ENCODE assay signal across 8 cellular contexts in genomic region chr7:151080522-151081169, GRCh38. TPM values are rescaled to one million over a fixed set of nuclear protein-coding genes. Genes with fewer than 3 reads are reported as not detected.
A peak's percentile ranks its signal among the peaks of the same experiment; 100 is the strongest.
DNase-seq lines count a peak whose midpoint lies in the region; ATAC-seq and TF ChIP-seq lines count a peak whose summit lies in the region.

TSS of gene FASTK (minus strand) at chr7:151080809. CDS start at chr7:151080766, 43 bp downstream.

- H3K27me3 ChIP-seq in left ventricle myocardium inferior (ENCODE audit: low read depth): no peaks in the 10 kb centered on the region
- H3K27me3 ChIP-seq in psoas muscle (ENCODE audit: insufficient read depth in 3 of 3, low read length in 2 of 3): no peaks in the 10 kb centered on the region

- peak within 1 kb of the TSS; percentile 89 for H3K4me3 ChIP-seq in left ventricle myocardium inferior
- peak within 1 kb of the TSS; percentile 91 for H3K4me3 ChIP-seq in psoas muscle
- H3K4me3 ChIP-seq in urinary bladder (ENCODE audit: low read depth, low read length): peak within 1 kb of the TSS; percentile 81

- H3K4me1 ChIP-seq in left ventricle myocardium inferior (peaks cover 81% of the 10 kb centered on the region), psoas muscle (peaks cover 47% of the 10 kb centered on the region), urinary bladder (ENCODE audit: insufficient read depth) (no peaks in the 10 kb centered on the region)

- no peaks in the 10 kb centered on the region for H3K27me3 Mint-ChIP-seq in T-helper 17 cell

- peaks cover 7% of the 10 kb centered on the region for H3K36me3 ChIP-seq in left ventricle myocardium inferior
- H3K36me3 ChIP-seq in psoas muscle (ENCODE audit: insufficient read depth in 1 of 2, low read depth in 1 of 2): peaks cover 2 to 24% of the 10 kb centered on the region in 2 donors
- H3K36me3 ChIP-seq in urinary bladder (ENCODE audit: insufficient read depth): no peaks in the 10 kb centered on the region

- H3K36me3 Mint-ChIP-seq in T-helper 17 cell (ENCODE audit: low read depth): peaks cover 3% of the 10 kb centered on the region

- ATAC-seq in HG02870 (IDR thresholded peaks at IDR 0.05; ENCODE audit: unreplicated experiment) (peak; percentile 68), T-helper 17 cell (peak; percentile 81), psoas muscle (peak; percentile 85 to 90 (median 88))

- H3K27ac Mint-ChIP-seq in T-helper 17 cell: peak within 1 kb of the TSS; percentile 49

- DNase-seq in GM13977 (ENCODE audit: low spot score): peak; percentile 99
- peak; percentile 88 for DNase-seq in NCI-H1694 treated with DMSO at 0.1 percent for 48 hours (lab: John Stamatoyannopoulos, UW)
- DNase-seq in T-helper 17 cell: peak; percentile 82 to 86 (median 85)
- peak; percentile 88 for DNase-seq in amniotic stem cell (lab: John Stamatoyannopoulos, UW)
- DNase-seq in left ventricle myocardium inferior: peak; percentile 91
- DNase-seq in psoas muscle: peak; percentile 91 to 95

- in situ Hi-C loops in GM13977 (cut with MboI; ENCODE audit: low pct_unique_long_range_greater_than_20kb, low sequenced_read_pairs, unreplicated experiment): no loop called here

- H3K4me1 Mint-ChIP-seq in T-helper 17 cell: peaks cover 23% of the 10 kb centered on the region

- intact Hi-C loops in left ventricle myocardium inferior (cut with micrococcal nuclease) (no loop called here), psoas muscle (cut with DNase I) (no loop called here)

- H3K4me3 Mint-ChIP-seq in T-helper 17 cell: peak within 1 kb of the TSS; percentile 97

- peak within 1 kb of the TSS; percentile 96 for H3K27ac ChIP-seq in left ventricle myocardium inferior (replicated peaks)
- peak within 1 kb of the TSS; percentile 89 for H3K27ac ChIP-seq in psoas muscle
- peak within 1 kb of the TSS; percentile 97 for H3K27ac ChIP-seq in urinary bladder (ENCODE audit: low read depth)

- TF ChIP-seq CTCF in GM13977 (IDR thresholded peaks at IDR 0.05; ENCODE audit: extremely low read depth, insufficient read depth, missing control alignments) (no peak), left ventricle myocardium inferior (IDR thresholded peaks at IDR 0.05; ENCODE audit: borderline replicate concordance) (no peak), psoas muscle (IDR thresholded peaks at IDR 0.05) (no peak)

- WGBS in psoas muscle, 3 donors: 0 to 2% (median 1%) methylated on average over 42 to 66 of the region's 66 CpGs
- 1% methylated on average over 66 of the region's 66 CpGs for WGBS in urinary bladder

- H3K9me3 ChIP-seq in T-helper 17 cell (ENCODE audit: control insufficient read depth, low read length, poor library complexity, severe bottlenecking) (no peaks in the 10 kb centered on the region), left ventricle myocardium inferior (replicated peaks) (no peaks in the 10 kb centered on the region), psoas muscle (no peaks in the 10 kb centered on the region)

RNA-seq across cellular contexts. Expression of gene FASTK, which starts in this region (rescaled TPM):
- 10 to 100 TPM; 67.7 to 82.2 TPM for total RNA-seq in T-helper 17 cell
- 75.7 TPM for total RNA-seq in left ventricle myocardium inferior
- 100 to 1,000 TPM in 3 of 4 donors, 10 to 100 TPM in 1; 87.1 to 126 (median 111) TPM for total RNA-seq in psoas muscle
- 100 to 1,000 TPM; 132 to 194 (median 151) TPM for polyA plus RNA-seq in psoas muscle
- total RNA-seq in urinary bladder: 42.4 TPM
- 87.8 TPM for polyA plus RNA-seq in urinary bladder

Comparison
In these comparisons a context has a peak if more than half of its experiments do, and no peak if none do; other contexts are left out.
1. Peak in every context shown above with its lines: DNase-seq, ATAC-seq, H3K4me3 ChIP-seq and H3K27ac ChIP-seq.